In the genomic region with DNA sequence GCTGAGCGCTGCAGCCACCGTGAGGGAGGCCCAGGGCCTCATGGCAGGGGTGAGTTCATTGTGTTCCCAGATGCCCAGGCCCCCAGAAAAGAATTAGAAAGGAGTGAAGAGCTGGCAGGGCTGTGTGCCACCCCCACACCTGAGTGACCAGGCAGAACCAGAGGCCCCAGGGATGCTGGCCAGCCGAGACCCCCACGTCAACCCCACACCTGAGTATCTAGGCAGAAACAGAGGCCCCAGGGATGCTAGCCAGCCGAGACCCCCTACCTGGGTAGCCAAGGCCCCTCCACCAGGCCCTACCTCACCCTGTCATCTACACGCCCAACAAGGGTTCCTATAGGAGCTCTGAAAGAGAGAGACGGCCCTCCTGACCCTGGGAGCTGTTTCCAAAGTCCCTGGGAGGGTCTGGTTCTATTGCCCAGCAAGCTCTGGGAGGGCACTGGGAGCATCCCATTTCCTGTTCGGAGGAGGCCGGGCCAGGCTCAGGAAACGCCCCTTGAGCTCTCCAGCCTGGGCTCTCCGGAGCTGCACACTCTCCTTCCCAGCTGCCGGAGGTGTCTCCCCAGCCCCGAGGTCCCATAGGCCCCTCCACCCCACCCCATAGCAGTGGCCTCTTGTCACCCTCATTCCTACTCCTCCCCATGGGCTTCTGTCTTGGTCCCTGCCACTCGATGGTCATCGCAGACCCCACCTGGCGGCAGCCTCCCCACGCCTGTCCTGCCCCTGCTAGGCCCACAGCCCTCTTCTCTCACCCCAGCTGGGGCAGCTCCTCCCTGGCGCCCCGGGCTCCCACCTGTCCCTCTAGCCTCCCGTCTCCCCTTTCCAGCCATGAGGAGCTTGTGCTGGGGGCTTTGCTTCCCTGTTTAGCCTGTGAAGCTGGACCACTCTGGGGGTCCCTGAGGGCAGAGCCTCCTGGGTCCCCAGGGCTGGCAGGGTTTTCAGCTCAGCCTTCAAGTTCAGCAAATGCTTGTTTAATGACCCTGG, we compare ENCODE assay signal across 11 cellular contexts. TPM values are rescaled to one million over a fixed set of nuclear protein-coding genes. Genes with fewer than 3 reads are reported as not detected.
DNase-seq lines count a peak whose midpoint lies in the region; ATAC-seq and TF ChIP-seq lines count a peak whose summit lies in the region.
"Had no signal": no experiment of that assay in that cellular context is flagged by ENCODE, and none has a peak within 500 bp of the region (broad histone marks: within the 10 kb centered on the region; RNA-seq: fewer than 3 reads in every experiment).

No MANE protein-coding gene starts in this region.

- ATAC-seq in CD4-positive, CD25-positive, alpha-beta regulatory T cell (ENCODE audit: low read depth in 2 of 2) = no peak
- ATAC-seq in HG03280 (IDR thresholded peaks at IDR 0.05; ENCODE audit: unreplicated experiment) (no peak), HG02610 (IDR thresholded peaks at IDR 0.05; ENCODE audit: unreplicated experiment) (no peak)

- peak overlapping the region; percentile 80 for H3K27ac ChIP-seq in CD4-positive, CD25-positive, alpha-beta regulatory T cell (ENCODE audit: insufficient read depth, low read length, poor library complexity, severe bottlenecking)
- H3K27ac ChIP-seq in esophagus squamous epithelium (peak overlapping the region in 3 of 4 donors; percentile 71 to 89 (median 84)), neutrophil (peak overlapping the region; percentile 97)

- no peak overlapping the region for H3K4me3 ChIP-seq in CD4-positive, CD25-positive, alpha-beta regulatory T cell (ENCODE audit: low read depth, low read length)
- H3K4me3 ChIP-seq in esophagus squamous epithelium (no peak overlapping the region), neutrophil (ENCODE audit: low read depth in 1 of 2, low read length in 1 of 2) (peak overlapping the region; percentile 63 to 77), foreskin fibroblast (ENCODE audit: low read depth in 1 of 2, low read length in 2 of 2) (no peak overlapping the region)

- TF ChIP-seq POLR2A in esophagus squamous epithelium (IDR thresholded peaks at IDR 0.05) = no peak

- H3K4me1 Mint-ChIP-seq in CD4-positive, CD25-positive, alpha-beta regulatory T cell = peaks cover 0 to 70% (median 27%) of the 10 kb centered on the region in 4 donors

- no peaks in the 10 kb centered on the region for H3K36me3 ChIP-seq in CD4-positive, CD25-positive, alpha-beta regulatory T cell (ENCODE audit: control insufficient read depth, insufficient read depth, low read length)
- H3K36me3 ChIP-seq in esophagus squamous epithelium (no peaks in the 10 kb centered on the region), neutrophil (peaks cover 5% of the 10 kb centered on the region)

- H3K27ac Mint-ChIP-seq in CD4-positive, CD25-positive, alpha-beta regulatory T cell = peak overlapping the region; percentile 83 to 95 (median 90)

- no peaks in the 10 kb centered on the region for H3K9me3 Mint-ChIP-seq in CD4-positive, CD25-positive, alpha-beta regulatory T cell

- no peaks in the 10 kb centered on the region for H3K9me3 ChIP-seq in CD4-positive, CD25-positive, alpha-beta regulatory T cell (ENCODE audit: control insufficient read depth in 2 of 2, low read length in 2 of 2)
- H3K9me3 ChIP-seq in esophagus squamous epithelium (no peaks in the 10 kb centered on the region), neutrophil (no peaks in the 10 kb centered on the region)

- H3K27me3 ChIP-seq in CD4-positive, CD25-positive, alpha-beta regulatory T cell (ENCODE audit: control insufficient read depth, insufficient read depth, low read length) = no peaks in the 10 kb centered on the region
- H3K27me3 ChIP-seq in esophagus squamous epithelium (no peaks in the 10 kb centered on the region), neutrophil (no peaks in the 10 kb centered on the region)

- intact Hi-C loops in esophagus squamous epithelium (cut with DNase I) = loop anchor here (2.0 to 5.0 kb wide), 2 partner anchors 107 to 116 kb away; no protein-coding TSS in a partner anchor

- peak overlapping the region; percentile 71 to 98 (median 94) for H3K4me3 Mint-ChIP-seq in CD4-positive, CD25-positive, alpha-beta regulatory T cell

- H3K4me1 ChIP-seq in CD4-positive, CD25-positive, alpha-beta regulatory T cell (ENCODE audit: control insufficient read depth, insufficient read depth, low read length, poor library complexity, severe bottlenecking) = peaks cover 80% of the 10 kb centered on the region
- H3K4me1 ChIP-seq in esophagus squamous epithelium (peaks cover 30 to 57% (median 37%) of the 10 kb centered on the region in 3 donors), neutrophil (ENCODE audit: control insufficient read depth in 1 of 2, insufficient read depth in 1 of 2, low read depth in 1 of 2, low read length in 1 of 2) (peaks cover 78 to 85% of the 10 kb centered on the region in 2 experiments)

- DNase-seq in CD4-positive, CD25-positive, alpha-beta regulatory T cell = no peak
- DNase-seq in OCI-M1 (lab: John Stamatoyannopoulos, UW) = peak; percentile 39
- no peak for DNase-seq in esophagus squamous epithelium (lab: John Stamatoyannopoulos, UW)
- no peak for DNase-seq in NCI-H524 (lab: John Stamatoyannopoulos, UW)
- DNase-seq in foreskin fibroblast = no peak
- DNase-seq: NCI-H1417 treated with DMSO at 0.1 percent for 48 hours had no signal

- no peaks in the 10 kb centered on the region for H3K36me3 Mint-ChIP-seq in CD4-positive, CD25-positive, alpha-beta regulatory T cell

- TF ChIP-seq CTCF in esophagus squamous epithelium (IDR thresholded peaks at IDR 0.05) (no peak), neutrophil (IDR thresholded peaks at IDR 0.05) (no peak), foreskin fibroblast (IDR thresholded peaks at IDR 0.05; ENCODE audit: low read depth, low read length) (no peak)

- WGBS in esophagus squamous epithelium, 2 donors = 62 to 69% methylated on average over 10 to 11 of the region's 20 CpGs

- H3K27me3 Mint-ChIP-seq in CD4-positive, CD25-positive, alpha-beta regulatory T cell = no peaks in the 10 kb centered on the region

RNA-seq across cellular contexts. Expression of a gene that starts 2.6 kb away (rescaled TPM):
- 60.0 TPM for total RNA-seq in CD4-positive, CD25-positive, alpha-beta regulatory T cell
- 10 to 100 TPM; 13.8 to 60.7 (median 31.0) TPM for polyA plus RNA-seq in CD4-positive, CD25-positive, alpha-beta regulatory T cell
- total RNA-seq in esophagus squamous epithelium = 1 to 10 TPM in 1 of 4 donors, not detected in 3; 2.5 TPM
- total RNA-seq: bronchial epithelial cell, glomerular endothelial cell had no signal

RNA-seq across cellular contexts. Expression of a gene that starts 2.7 kb away (rescaled TPM):
- 41.8 TPM for total RNA-seq in CD4-positive, CD25-positive, alpha-beta regulatory T cell
- polyA plus RNA-seq in CD4-positive, CD25-positive, alpha-beta regulatory T cell = 10 to 100 TPM; 11.9 to 16.8 (median 15.1) TPM
- total RNA-seq in esophagus squamous epithelium = under 1 TPM in 3 of 4 donors, not detected in 1; 0.30 to 0.94 (median 0.76) TPM
- total RNA-seq: bronchial epithelial cell, glomerular endothelial cell had no signal

RNA-seq across cellular contexts. Expression of a gene that starts 34.1 kb away (rescaled TPM):
- total RNA-seq in CD4-positive, CD25-positive, alpha-beta regulatory T cell = 0.20 TPM
- polyA plus RNA-seq in CD4-positive, CD25-positive, alpha-beta regulatory T cell = under 1 TPM; 0.13 to 0.47 (median 0.30) TPM
- total RNA-seq in esophagus squamous epithelium = 1 to 10 TPM in 3 of 4 donors, under 1 TPM in 1; 0.67 to 5.1 (median 2.3) TPM
- total RNA-seq: glomerular endothelial cell had no signal

Comparison
In these comparisons a context has a peak if more than half of its experiments do, and no peak if none do; other contexts are left out.
1. H3K4me3 ChIP-seq: peak in neutrophil (2 of 2); none in CD4-positive, CD25-positive, alpha-beta regulatory T cell (single experiment), esophagus squamous epithelium (0 of 4) and foreskin fibroblast (0 of 2).
2. RNA of a gene that starts 2.6 kb away (total RNA-seq): 60.0 TPM in CD4-positive, CD25-positive, alpha-beta regulatory T cell (single experiment); 2.5 TPM in esophagus squamous epithelium; every median in the first group is over 10 times any median in the second.
3. RNA of a gene that starts 2.7 kb away (total RNA-seq): 41.8 TPM in CD4-positive, CD25-positive, alpha-beta regulatory T cell (single experiment); 0.30 to 0.94 TPM in esophagus squamous epithelium; every median in the first group is over 10 times any median in the second.
4. Peak in every context shown above with its lines, with median percentiles within 50 percentile points of each other: H3K27ac ChIP-seq.